Comparison of ENCODE assay signal across 2 cellular contexts in the genomic region with DNA sequence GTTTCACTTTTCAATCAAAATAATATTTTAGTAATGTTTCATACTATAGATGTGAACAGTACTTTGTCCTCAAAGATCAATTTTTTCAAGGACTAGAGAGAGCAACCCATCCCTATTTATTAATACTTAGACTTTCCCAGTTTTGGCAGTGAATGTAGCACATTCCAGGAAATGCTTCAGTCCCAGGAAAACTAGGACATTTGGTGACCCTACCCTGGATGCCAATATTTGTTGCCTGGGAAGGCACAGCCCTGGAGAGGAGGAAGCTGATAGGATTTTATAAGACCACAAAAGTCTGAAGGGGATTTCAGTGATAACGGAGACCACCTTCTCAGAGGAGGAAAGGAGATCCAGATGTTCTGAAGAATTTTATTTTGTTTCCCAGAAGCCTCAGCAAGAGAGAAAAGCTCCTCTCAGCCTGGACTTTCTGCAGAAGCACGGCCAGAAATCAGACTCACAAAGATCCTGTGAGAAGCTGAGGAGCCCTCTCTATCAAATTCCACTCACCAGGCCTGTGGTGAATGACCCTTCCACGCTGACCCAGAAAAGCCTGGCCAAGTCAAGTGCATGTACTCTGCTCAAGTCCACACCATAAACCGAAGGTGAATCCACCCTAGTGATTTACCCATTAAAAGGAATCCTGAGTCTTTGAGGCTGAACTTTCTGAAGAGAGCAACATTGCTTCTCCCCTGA.
A peak's percentile ranks its signal among the peaks of the same experiment; 100 is the strongest.
TF ChIP-seq lines count a peak whose summit lies in the region.

No MANE protein-coding gene starts in this region.

TF ChIP-seq in liver, 16 proteins besides CTCF, POLR2A, EP300 and RAD21 (continued from another document):
- TF ChIP-seq, protein P1, sequence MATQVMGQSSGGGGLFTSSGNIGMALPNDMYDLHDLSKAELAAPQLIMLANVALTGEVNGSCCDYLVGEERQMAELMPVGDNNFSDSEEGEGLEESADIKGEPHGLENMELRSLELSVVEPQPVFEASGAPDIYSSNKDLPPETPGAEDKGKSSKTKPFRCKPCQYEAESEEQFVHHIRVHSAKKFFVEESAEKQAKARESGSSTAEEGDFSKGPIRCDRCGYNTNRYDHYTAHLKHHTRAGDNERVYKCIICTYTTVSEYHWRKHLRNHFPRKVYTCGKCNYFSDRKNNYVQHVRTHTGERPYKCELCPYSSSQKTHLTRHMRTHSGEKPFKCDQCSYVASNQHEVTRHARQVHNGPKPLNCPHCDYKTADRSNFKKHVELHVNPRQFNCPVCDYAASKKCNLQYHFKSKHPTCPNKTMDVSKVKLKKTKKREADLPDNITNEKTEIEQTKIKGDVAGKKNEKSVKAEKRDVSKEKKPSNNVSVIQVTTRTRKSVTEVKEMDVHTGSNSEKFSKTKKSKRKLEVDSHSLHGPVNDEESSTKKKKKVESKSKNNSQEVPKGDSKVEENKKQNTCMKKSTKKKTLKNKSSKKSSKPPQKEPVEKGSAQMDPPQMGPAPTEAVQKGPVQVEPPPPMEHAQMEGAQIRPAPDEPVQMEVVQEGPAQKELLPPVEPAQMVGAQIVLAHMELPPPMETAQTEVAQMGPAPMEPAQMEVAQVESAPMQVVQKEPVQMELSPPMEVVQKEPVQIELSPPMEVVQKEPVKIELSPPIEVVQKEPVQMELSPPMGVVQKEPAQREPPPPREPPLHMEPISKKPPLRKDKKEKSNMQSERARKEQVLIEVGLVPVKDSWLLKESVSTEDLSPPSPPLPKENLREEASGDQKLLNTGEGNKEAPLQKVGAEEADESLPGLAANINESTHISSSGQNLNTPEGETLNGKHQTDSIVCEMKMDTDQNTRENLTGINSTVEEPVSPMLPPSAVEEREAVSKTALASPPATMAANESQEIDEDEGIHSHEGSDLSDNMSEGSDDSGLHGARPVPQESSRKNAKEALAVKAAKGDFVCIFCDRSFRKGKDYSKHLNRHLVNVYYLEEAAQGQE (IDR thresholded peaks at IDR 0.05), result peak; percentile 79
- peak; percentile 63 to 78 for TF ChIP-seq RXRA (IDR thresholded peaks at IDR 0.05)
- TF ChIP-seq TAF1 (conservative IDR thresholded peaks at IDR 0.05), result no peak
- no peak for TF ChIP-seq FOXA1 (IDR thresholded peaks at IDR 0.05)
- TF ChIP-seq FOXA2 (IDR thresholded peaks at IDR 0.05), result no peak
- peak; percentile 8 to 55 for TF ChIP-seq HNF4A (conservative IDR thresholded peaks at IDR 0.05)
- TF ChIP-seq, protein P2, sequence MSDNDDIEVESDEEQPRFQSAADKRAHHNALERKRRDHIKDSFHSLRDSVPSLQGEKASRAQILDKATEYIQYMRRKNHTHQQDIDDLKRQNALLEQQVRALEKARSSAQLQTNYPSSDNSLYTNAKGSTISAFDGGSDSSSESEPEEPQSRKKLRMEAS (IDR thresholded peaks at IDR 0.05), result peak; percentile 10
- TF ChIP-seq, protein P3, sequence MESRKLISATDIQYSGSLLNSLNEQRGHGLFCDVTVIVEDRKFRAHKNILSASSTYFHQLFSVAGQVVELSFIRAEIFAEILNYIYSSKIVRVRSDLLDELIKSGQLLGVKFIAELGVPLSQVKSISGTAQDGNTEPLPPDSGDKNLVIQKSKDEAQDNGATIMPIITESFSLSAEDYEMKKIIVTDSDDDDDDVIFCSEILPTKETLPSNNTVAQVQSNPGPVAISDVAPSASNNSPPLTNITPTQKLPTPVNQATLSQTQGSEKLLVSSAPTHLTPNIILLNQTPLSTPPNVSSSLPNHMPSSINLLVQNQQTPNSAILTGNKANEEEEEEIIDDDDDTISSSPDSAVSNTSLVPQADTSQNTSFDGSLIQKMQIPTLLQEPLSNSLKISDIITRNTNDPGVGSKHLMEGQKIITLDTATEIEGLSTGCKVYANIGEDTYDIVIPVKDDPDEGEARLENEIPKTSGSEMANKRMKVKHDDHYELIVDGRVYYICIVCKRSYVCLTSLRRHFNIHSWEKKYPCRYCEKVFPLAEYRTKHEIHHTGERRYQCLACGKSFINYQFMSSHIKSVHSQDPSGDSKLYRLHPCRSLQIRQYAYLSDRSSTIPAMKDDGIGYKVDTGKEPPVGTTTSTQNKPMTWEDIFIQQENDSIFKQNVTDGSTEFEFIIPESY (IDR thresholded peaks at IDR 0.05), result no peak
- TF ChIP-seq YY1 (IDR thresholded peaks at IDR 0.05), result no peak
- no peak for TF ChIP-seq GABPA (IDR thresholded peaks at IDR 0.05 in 1 of 2, conservative IDR thresholded peaks at IDR 0.05 in 1 of 2)
- TF ChIP-seq, protein P4, sequence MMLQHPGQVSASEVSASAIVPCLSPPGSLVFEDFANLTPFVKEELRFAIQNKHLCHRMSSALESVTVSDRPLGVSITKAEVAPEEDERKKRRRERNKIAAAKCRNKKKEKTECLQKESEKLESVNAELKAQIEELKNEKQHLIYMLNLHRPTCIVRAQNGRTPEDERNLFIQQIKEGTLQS (IDR thresholded peaks at IDR 0.05), result no peak
- no peak for TF ChIP-seq HNF4G (IDR thresholded peaks at IDR 0.05)
- no peak for TF ChIP-seq EGR1 (IDR thresholded peaks at IDR 0.05; ENCODE audit: low read depth in 2 of 2)
TF ChIP-seq in liver: peak in this region for 6.

TF ChIP-seq in HepG2, 621 proteins besides CTCF, POLR2A, EP300 and RAD21 (continued from another document):
- TF ChIP-seq, protein P5, sequence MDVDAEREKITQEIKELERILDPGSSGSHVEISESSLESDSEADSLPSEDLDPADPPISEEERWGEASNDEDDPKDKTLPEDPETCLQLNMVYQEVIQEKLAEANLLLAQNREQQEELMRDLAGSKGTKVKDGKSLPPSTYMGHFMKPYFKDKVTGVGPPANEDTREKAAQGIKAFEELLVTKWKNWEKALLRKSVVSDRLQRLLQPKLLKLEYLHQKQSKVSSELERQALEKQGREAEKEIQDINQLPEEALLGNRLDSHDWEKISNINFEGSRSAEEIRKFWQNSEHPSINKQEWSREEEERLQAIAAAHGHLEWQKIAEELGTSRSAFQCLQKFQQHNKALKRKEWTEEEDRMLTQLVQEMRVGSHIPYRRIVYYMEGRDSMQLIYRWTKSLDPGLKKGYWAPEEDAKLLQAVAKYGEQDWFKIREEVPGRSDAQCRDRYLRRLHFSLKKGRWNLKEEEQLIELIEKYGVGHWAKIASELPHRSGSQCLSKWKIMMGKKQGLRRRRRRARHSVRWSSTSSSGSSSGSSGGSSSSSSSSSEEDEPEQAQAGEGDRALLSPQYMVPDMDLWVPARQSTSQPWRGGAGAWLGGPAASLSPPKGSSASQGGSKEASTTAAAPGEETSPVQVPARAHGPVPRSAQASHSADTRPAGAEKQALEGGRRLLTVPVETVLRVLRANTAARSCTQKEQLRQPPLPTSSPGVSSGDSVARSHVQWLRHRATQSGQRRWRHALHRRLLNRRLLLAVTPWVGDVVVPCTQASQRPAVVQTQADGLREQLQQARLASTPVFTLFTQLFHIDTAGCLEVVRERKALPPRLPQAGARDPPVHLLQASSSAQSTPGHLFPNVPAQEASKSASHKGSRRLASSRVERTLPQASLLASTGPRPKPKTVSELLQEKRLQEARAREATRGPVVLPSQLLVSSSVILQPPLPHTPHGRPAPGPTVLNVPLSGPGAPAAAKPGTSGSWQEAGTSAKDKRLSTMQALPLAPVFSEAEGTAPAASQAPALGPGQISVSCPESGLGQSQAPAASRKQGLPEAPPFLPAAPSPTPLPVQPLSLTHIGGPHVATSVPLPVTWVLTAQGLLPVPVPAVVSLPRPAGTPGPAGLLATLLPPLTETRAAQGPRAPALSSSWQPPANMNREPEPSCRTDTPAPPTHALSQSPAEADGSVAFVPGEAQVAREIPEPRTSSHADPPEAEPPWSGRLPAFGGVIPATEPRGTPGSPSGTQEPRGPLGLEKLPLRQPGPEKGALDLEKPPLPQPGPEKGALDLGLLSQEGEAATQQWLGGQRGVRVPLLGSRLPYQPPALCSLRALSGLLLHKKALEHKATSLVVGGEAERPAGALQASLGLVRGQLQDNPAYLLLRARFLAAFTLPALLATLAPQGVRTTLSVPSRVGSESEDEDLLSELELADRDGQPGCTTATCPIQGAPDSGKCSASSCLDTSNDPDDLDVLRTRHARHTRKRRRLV (CRISPR knock-in tag; IDR thresholded peaks at IDR 0.05), result no peak
- TF ChIP-seq SRSF1 (optimal IDR thresholded peaks at IDR 0.05; ENCODE audit: low read depth, low read length) (no peak), ZNF224 (CRISPR knock-in tag; IDR thresholded peaks at IDR 0.05) (no peak), ATAD3A (CRISPR knock-in tag; IDR thresholded peaks at IDR 0.05) (no peak), CENPX (CRISPR knock-in tag; IDR thresholded peaks at IDR 0.05) (no peak)
- TF ChIP-seq, protein P6, sequence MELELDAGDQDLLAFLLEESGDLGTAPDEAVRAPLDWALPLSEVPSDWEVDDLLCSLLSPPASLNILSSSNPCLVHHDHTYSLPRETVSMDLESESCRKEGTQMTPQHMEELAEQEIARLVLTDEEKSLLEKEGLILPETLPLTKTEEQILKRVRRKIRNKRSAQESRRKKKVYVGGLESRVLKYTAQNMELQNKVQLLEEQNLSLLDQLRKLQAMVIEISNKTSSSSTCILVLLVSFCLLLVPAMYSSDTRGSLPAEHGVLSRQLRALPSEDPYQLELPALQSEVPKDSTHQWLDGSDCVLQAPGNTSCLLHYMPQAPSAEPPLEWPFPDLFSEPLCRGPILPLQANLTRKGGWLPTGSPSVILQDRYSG (CRISPR knock-in tag; IDR thresholded peaks at IDR 0.05), result no peak
TF ChIP-seq in HepG2: peak in this region for 0.
